ENCODE assay signal across 8 cellular contexts in the genomic region with DNA sequence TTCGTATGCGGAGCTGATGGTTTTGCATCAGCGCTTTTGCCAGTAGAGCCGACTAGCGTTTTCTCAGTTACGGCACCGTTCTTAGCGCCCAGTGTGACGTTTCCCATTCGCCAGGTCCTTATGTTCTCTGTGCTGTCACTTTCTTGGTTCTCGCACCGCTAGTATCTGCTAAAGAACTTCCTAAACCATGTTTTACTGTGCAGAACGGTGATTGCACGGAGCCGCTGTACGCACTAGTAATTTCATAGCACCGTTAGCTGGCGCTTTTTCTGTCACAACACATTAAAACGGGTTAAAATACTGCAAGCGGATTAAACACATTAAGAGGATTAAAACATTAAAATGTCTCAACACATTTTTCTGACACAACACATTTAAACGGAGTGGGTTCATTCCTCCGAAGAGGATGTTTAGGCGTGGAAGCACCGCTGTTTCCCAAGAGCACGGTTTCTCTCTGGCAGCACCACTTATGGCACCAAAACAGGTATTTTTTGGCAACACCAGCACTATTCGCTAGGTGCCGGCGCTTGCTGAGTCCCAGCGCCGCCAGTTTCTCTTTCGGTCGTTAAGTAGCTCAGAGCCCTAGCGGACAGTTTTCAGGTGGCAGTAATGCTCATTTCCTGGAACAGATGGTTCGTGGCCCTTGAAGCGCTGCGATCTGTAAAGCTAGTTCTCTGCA. TPM values are rescaled to one million over a fixed set of nuclear protein-coding genes. Genes with fewer than 3 reads are reported as not detected.
DNase-seq lines count a peak whose midpoint lies in the region; ATAC-seq and TF ChIP-seq lines count a peak whose summit lies in the region.

No MANE protein-coding gene starts in this region.

- in situ Hi-C loops in astrocyte of the cerebellum (cut with HindIII; ENCODE audit: low sequenced_read_pairs): no loop called here

- POLR2A ChIA-PET in T-cell (lab: Charles Lee): interaction anchor here (0.6 to 5.3 kb wide), 23 partner anchors 9 to 464 kb away, joined by 3 to 128 read pairs (median 7); partner anchors contain the start of genes TMEM267 (in 1 of the 2) and ZNF131 (in 1 of the 2)

- ATAC-seq in GM18505 (IDR thresholded peaks at IDR 0.05; ENCODE audit: unreplicated experiment) (peak; percentile 75), HG02798 (IDR thresholded peaks at IDR 0.05; ENCODE audit: poor library complexity, unreplicated experiment) (peak; percentile 80), T-cell (replicated peaks in 1 of 4) (peak; percentile 67 to 74 (median 70))

- H3K27me3 Mint-ChIP-seq in T-cell: no peaks in the 10 kb centered on the region

- no peaks in the 10 kb centered on the region for H3K36me3 Mint-ChIP-seq in T-cell

- peak; percentile 57 for TF ChIP-seq POLR2A in GM18505 (IDR thresholded peaks at IDR 0.05; ENCODE audit: borderline replicate concordance, extremely low read depth, insufficient read depth, insufficient read length)

- H3K9me3 Mint-ChIP-seq in T-cell: no peaks in the 10 kb centered on the region

- peak; percentile 26 for DNase-seq in NCI-H1417 treated with DMSO at 0.1 percent for 48 hours (lab: John Stamatoyannopoulos, UW)
- DNase-seq in T-cell: peak; percentile 65 to 91 (median 86)
- DNase-seq in astrocyte of the cerebellum (ENCODE audit: low read depth): peak; percentile 85
- peak; percentile 81 for DNase-seq in islet precursor cell
- peak; percentile 57 to 76 for DNase-seq in stimulated activated CD4-positive, alpha-beta T cell treated with anti-CD3 and anti-CD28 coated beads, Interleukin-1b, Interleukin-23, amount 100 ng/mL, for 4 hours (ENCODE audit: low read depth in 2 of 2)
- DNase-seq in mesenteric fat pad (ENCODE audit: low spot score): no peak

- H3K4me3 Mint-ChIP-seq in T-cell: peak overlapping the region; percentile 90 to 98 (median 98)

- H3K27ac Mint-ChIP-seq in T-cell: peak overlapping the region; percentile 98 to 100

- peak overlapping the region; percentile 59 for H3K4me3 ChIP-seq in astrocyte of the cerebellum (ENCODE audit: low read depth, low read length)

- CTCF ChIA-PET in T-cell (lab: Charles Lee): interaction anchor here (0.6 to 7.0 kb wide), 26 partner anchors 9 to 293 kb away, joined by 3 to 146 read pairs (median 6); partner anchors contain the start of genes ANXA2R (in 1 of the 2) and ZNF131 (in 1 of the 2)

- H3K4me1 Mint-ChIP-seq in T-cell: peaks cover 41 to 46% (median 42%) of the 10 kb centered on the region in 3 donors

- peak; percentile 62 for TF ChIP-seq CTCF in astrocyte of the cerebellum (IDR thresholded peaks at IDR 0.05; ENCODE audit: low read depth, low read length, missing control alignments)

RNA-seq across cellular contexts. Expression of gene ANXA2R, which starts 20.4 kb away (rescaled TPM):
- total RNA-seq in T-cell (10 to 100 TPM; 47.8 to 64.1 (median 53.1) TPM), mesenteric fat pad (2.0 TPM)

Comparison
In these comparisons a context has a peak if more than half of its experiments do, and no peak if none do; other contexts are left out.
1. RNA of gene ANXA2R, which starts 20.4 kb away (total RNA-seq): 47.8 to 64.1 TPM in T-cell; 2.0 TPM in mesenteric fat pad (single experiment); every median in the first group is over 10 times any median in the second.
2. Peak in every context shown above with its lines, with median percentiles within 50 percentile points of each other: ATAC-seq.